Comparison of ENCODE assay signal across 2 cellular contexts in genomic region chr2:63819765-63820717, GRCh38.
TF ChIP-seq lines count a peak whose summit lies in the region.

No MANE protein-coding gene starts in this region.

TF ChIP-seq in K562, 482 proteins besides CTCF, POLR2A, EP300 and RAD21 (continued from another document):
- no peak for TF ChIP-seq HMGXB4 (CRISPR knock-in tag; IDR thresholded peaks at IDR 0.05)

TF ChIP-seq in liver, 16 proteins besides CTCF, POLR2A, EP300 and RAD21 (continued from another document):
- TF ChIP-seq ATF3 (IDR thresholded peaks at IDR 0.05), result peak; percentile 94
- TF ChIP-seq YY1 (IDR thresholded peaks at IDR 0.05), result peak; percentile 75
- peak; percentile 97 to 98 for TF ChIP-seq HNF4A (conservative IDR thresholded peaks at IDR 0.05)
- TF ChIP-seq JUND (IDR thresholded peaks at IDR 0.05), result peak; percentile 19 to 81
- no peak for TF ChIP-seq TAF1 (conservative IDR thresholded peaks at IDR 0.05)
- TF ChIP-seq HNF4G (IDR thresholded peaks at IDR 0.05), result peak; percentile 90
- peak; percentile 80 for TF ChIP-seq ZBTB33 (IDR thresholded peaks at IDR 0.05)
- TF ChIP-seq FOXA2 (IDR thresholded peaks at IDR 0.05), result peak; percentile 59
- TF ChIP-seq SP1 (IDR thresholded peaks at IDR 0.05), result peak; percentile 89
- TF ChIP-seq GABPA (IDR thresholded peaks at IDR 0.05 in 1 of 2, conservative IDR thresholded peaks at IDR 0.05 in 1 of 2), result peak in 1 of 2 donors; percentile 15
TF ChIP-seq in liver: peak in this region for 15.
